In the genomic region with DNA sequence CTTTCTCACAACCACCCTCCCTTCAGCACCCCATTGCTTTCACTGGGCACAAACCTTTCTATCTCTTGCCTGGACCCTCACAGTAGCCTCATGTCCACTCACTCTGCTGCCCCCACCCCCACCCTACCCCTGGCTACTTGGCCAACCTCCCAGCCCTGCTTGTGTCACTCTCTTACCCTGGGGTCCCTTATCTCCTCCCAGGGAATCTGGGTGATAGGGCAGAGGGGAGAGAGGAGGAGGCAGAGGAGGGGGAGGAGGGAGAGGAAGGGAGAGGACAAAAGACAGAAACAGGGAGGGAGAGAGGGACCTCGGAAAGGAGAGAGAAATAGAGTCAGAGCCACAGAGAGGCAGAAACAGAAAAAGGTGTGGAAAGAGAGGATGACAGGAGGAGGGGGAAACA, we compare ENCODE assay signal across 22 cellular contexts. TPM values are rescaled to one million over a fixed set of nuclear protein-coding genes. Genes with fewer than 3 reads are reported as not detected.
"Had no signal": no experiment of that assay in that cellular context is flagged by ENCODE, and none has a peak within 500 bp of the region (broad histone marks: within the 10 kb centered on the region; RNA-seq: fewer than 3 reads in every experiment).

No MANE protein-coding gene starts in this region.

- ATAC-seq: activated T-cell treated with anti-CD3 and anti-CD28 coated beads, Interleukin-2, amount 50 U/mL, for 72 hours; foreskin keratinocyte; natural killer cell had no signal

- H3K4me3 Mint-ChIP-seq: activated CD4-positive, alpha-beta memory T cell treated with anti-CD3 and anti-CD28 coated beads, Interleukin-2, amount 10 ng/mL, durations not matched to agents 7 days and 5 days; activated CD4-positive, alpha-beta T cell treated with anti-CD3 and anti-CD28 coated beads, Interleukin-2, amount 10 ng/mL, durations not matched to agents 24 days and 14 days; activated naive CD4-positive, alpha-beta T cell treated with anti-CD3 and anti-CD28 coated beads, Interleukin-2, amount 50 U/mL, for 24 hours; activated T-cell treated with anti-CD3 and anti-CD28 coated beads, Interleukin-2, amount 50 U/mL, for 72 hours; brain; dendritic cell treated with granulocyte-macrophage colony-stimulating factor and Interleukin-4, amounts not matched to agents 40 ng/mL and 50 ng/mL, for 4 days; natural killer cell had no signal

- H3K4me3 ChIP-seq: testis, vagina had no signal

- H3K36me3 Mint-ChIP-seq: activated naive CD4-positive, alpha-beta T cell treated with anti-CD3 and anti-CD28 coated beads, Interleukin-2, amount 50 U/mL, for 24 hours; brain; natural killer cell had no signal

- H3K27ac Mint-ChIP-seq: activated CD4-positive, alpha-beta memory T cell treated with anti-CD3 and anti-CD28 coated beads, Interleukin-2, amount 10 ng/mL, durations not matched to agents 7 days and 5 days; activated CD4-positive, alpha-beta T cell treated with anti-CD3 and anti-CD28 coated beads, Interleukin-2, amount 10 ng/mL, durations not matched to agents 24 days and 14 days; activated naive CD4-positive, alpha-beta T cell treated with anti-CD3 and anti-CD28 coated beads, Interleukin-2, amount 50 U/mL, for 24 hours; activated T-cell treated with anti-CD3 and anti-CD28 coated beads, Interleukin-2, amount 50 U/mL, for 72 hours; dendritic cell treated with granulocyte-macrophage colony-stimulating factor and Interleukin-4, amounts not matched to agents 40 ng/mL and 50 ng/mL, for 4 days; natural killer cell had no signal

- H3K9me3 Mint-ChIP-seq: activated CD4-positive, alpha-beta memory T cell treated with anti-CD3 and anti-CD28 coated beads, Interleukin-2, amount 10 ng/mL, durations not matched to agents 7 days and 5 days; activated CD4-positive, alpha-beta T cell treated with anti-CD3 and anti-CD28 coated beads, Interleukin-2, amount 10 ng/mL, durations not matched to agents 24 days and 14 days had no signal

- H3K27ac ChIP-seq: foreskin keratinocyte, testis, vagina had no signal

- H3K36me3 ChIP-seq: vagina had no signal

- H3K4me1 ChIP-seq: foreskin keratinocyte, vagina had no signal

- H3K4me1 Mint-ChIP-seq: activated CD4-positive, alpha-beta memory T cell treated with anti-CD3 and anti-CD28 coated beads, Interleukin-2, amount 10 ng/mL, durations not matched to agents 7 days and 5 days; activated CD4-positive, alpha-beta T cell treated with anti-CD3 and anti-CD28 coated beads, Interleukin-2, amount 10 ng/mL, durations not matched to agents 24 days and 14 days; activated naive CD4-positive, alpha-beta T cell treated with anti-CD3 and anti-CD28 coated beads, Interleukin-2, amount 50 U/mL, for 24 hours; natural killer cell had no signal

- H3K9me3 ChIP-seq: testis, vagina had no signal

- H3K27me3 ChIP-seq: testis, vagina had no signal

- DNase-seq: activated CD4-positive, alpha-beta memory T cell treated with anti-CD3 and anti-CD28 coated beads, Interleukin-2, amount 10 ng/mL, durations not matched to agents 7 days and 5 days; activated CD4-positive, alpha-beta T cell treated with anti-CD3 and anti-CD28 coated beads, Interleukin-2, amount 10 ng/mL, durations not matched to agents 24 days and 14 days; activated gamma-delta T cell; activated T-cell treated with anti-CD3 and anti-CD28 coated beads, Interleukin-2, amount 50 U/mL, for 72 hours; aorta; caudate nucleus; effector CD4-positive, alpha-beta T cell; erythroblast; foreskin keratinocyte; glutamatergic neuron; natural killer cell; nucleus accumbens; stimulated activated CD4-positive, alpha-beta T cell treated with anti-CD3 and anti-CD28 coated beads, Interleukin-4, amount 100 ng/mL, for 1 hour; stimulated activated naive CD4-positive, alpha-beta T cell; testis; trophoblast cell had no signal

RNA-seq across cellular contexts. Expression of gene KIF12, which starts 25.0 kb away (rescaled TPM):
- total RNA-seq: activated CD4-positive, alpha-beta memory T cell treated with anti-CD3 and anti-CD28 coated beads, Interleukin-2, amount 10 ng/mL, durations not matched to agents 7 days and 5 days; activated CD4-positive, alpha-beta T cell treated with anti-CD3 and anti-CD28 coated beads, Interleukin-2, amount 10 ng/mL, durations not matched to agents 24 days and 14 days; activated T-cell treated with anti-CD3 and anti-CD28 coated beads, Interleukin-2, amount 50 U/mL, for 72 hours; aorta; lung microvascular endothelial cell; natural killer cell; T-helper 2 cell treated with Interferon-gamma antibody and Interleukin-4, amounts not matched to agents 100 ng/mL and 5 ng/mL, for 36 hours; vagina had no signal

RNA-seq across cellular contexts. Expression of gene COL27A1, which starts 31.2 kb away (rescaled TPM):
- total RNA-seq: natural killer cell had no signal

RNA-seq across cellular contexts. Expression of gene AMBP, which starts 46.0 kb away (rescaled TPM):
- total RNA-seq: activated CD4-positive, alpha-beta memory T cell treated with anti-CD3 and anti-CD28 coated beads, Interleukin-2, amount 10 ng/mL, durations not matched to agents 7 days and 5 days; activated CD4-positive, alpha-beta T cell treated with anti-CD3 and anti-CD28 coated beads, Interleukin-2, amount 10 ng/mL, durations not matched to agents 24 days and 14 days; activated T-cell treated with anti-CD3 and anti-CD28 coated beads, Interleukin-2, amount 50 U/mL, for 72 hours; aorta; foreskin keratinocyte; lung microvascular endothelial cell; natural killer cell; T-helper 2 cell treated with Interferon-gamma antibody and Interleukin-4, amounts not matched to agents 100 ng/mL and 5 ng/mL, for 36 hours; vagina had no signal
- polyA plus RNA-seq: foreskin keratinocyte had no signal
